ENCODE assay signal across 8 cellular contexts in the genomic region with DNA sequence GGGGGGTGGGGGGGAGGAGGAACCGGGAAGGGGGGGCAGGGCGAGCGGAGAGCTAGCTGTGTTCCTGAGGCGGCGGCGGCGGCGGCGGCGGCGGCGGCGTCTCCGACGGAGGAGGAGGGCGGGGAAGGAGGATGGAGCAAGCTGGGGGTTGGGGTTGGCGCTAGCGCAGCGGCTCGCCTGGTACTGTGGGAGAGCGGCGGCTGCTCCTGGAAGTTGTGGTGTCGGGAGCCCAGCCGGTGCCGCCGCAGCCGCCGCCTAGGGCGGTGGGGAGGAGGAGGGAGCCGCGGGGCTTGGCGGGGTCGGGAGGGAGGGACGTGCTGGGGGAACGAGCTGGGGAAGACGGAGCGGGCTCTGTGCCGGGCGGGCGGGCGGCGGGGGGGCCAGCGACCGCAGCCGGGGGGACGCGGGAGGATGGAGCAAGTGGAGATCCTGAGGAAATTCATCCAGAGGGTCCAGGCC. TPM values are rescaled to one million over a fixed set of nuclear protein-coding genes. Genes with fewer than 3 reads are reported as not detected.
A peak's percentile ranks its signal among the peaks of the same experiment; 100 is the strongest.
DNase-seq lines count a peak whose midpoint lies in the region; ATAC-seq, FAIRE-seq and TF ChIP-seq lines count a peak whose summit lies in the region.

A gene (plus strand): TSS at position 160 of the 459 bp plus-strand sequence. CDS start 252 bp downstream, at position 412.

- H3K36me3 ChIP-seq in SJSA1 (peaks cover 19% of the 10 kb centered on the region), endothelial cell of umbilical vein (ENCODE audit: control insufficient read depth in 2 of 2, extremely low read depth in 1 of 2, insufficient read depth in 2 of 2, low read length in 2 of 2) (no peaks in the 10 kb centered on the region), muscle layer of colon (ENCODE audit: insufficient read depth, low read length) (no peaks in the 10 kb centered on the region), aorta (ENCODE audit: control insufficient read depth in 1 of 2, insufficient read depth in 2 of 2, low read length in 1 of 2) (no peaks in the 10 kb centered on the region)

- H3K27me3 ChIP-seq in SJSA1 (replicated peaks) (no peaks in the 10 kb centered on the region), endothelial cell of umbilical vein (ENCODE audit: control insufficient read depth in 2 of 2, insufficient read depth in 2 of 2, low read length in 2 of 2) (no peaks in the 10 kb centered on the region), muscle layer of colon (ENCODE audit: control insufficient read depth in 1 of 2, insufficient read depth in 2 of 2, low read length in 2 of 2) (no peaks in the 10 kb centered on the region), aorta (ENCODE audit: control insufficient read depth in 1 of 2, insufficient read depth in 2 of 2, low read length in 1 of 2) (no peaks in the 10 kb centered on the region)

- H2AFZ ChIP-seq in endothelial cell of umbilical vein (ENCODE audit: low read depth, low read length): peak within 1 kb of the TSS; percentile 58

- TF ChIP-seq POLR2A in endothelial cell of umbilical vein (IDR thresholded peaks at IDR 0.05; ENCODE audit: low read depth, low read length): no peak

- H3K4me1 ChIP-seq in SJSA1 (replicated peaks) (peaks cover 12% of the 10 kb centered on the region), endothelial cell of umbilical vein (ENCODE audit: control insufficient read depth, extremely low read depth, insufficient read depth, low read length) (peaks cover 27% of the 10 kb centered on the region), muscle layer of colon (ENCODE audit: insufficient read depth, low read length) (peaks cover 27% of the 10 kb centered on the region), aorta (ENCODE audit: control insufficient read depth in 1 of 2, insufficient read depth in 2 of 2, low read length in 2 of 2) (peaks cover 0 to 2% of the 10 kb centered on the region in 2 donors)

- no TSS peak for BruUV-seq in endothelial cell of umbilical vein (replicated peaks; lab: Mats Ljungman, UMichigan)

- H3K9ac ChIP-seq in endothelial cell of umbilical vein (replicated peaks; ENCODE audit: extremely low read depth, insufficient read depth, low read length): peak within 1 kb of the TSS; percentile 100
- peak within 1 kb of the TSS; percentile 99 for H3K9ac ChIP-seq in muscle layer of colon (ENCODE audit: low read length)

- CTCF ChIA-PET in endothelial cell of umbilical vein (lab: Charles Lee): interaction anchor here (1.5 kb wide), 1 partner anchor 115 kb away, joined by 5 read pairs; no protein-coding TSS in a partner anchor

- intact Hi-C loops in endothelial cell of umbilical vein (cut with micrococcal nuclease): loop anchor here (1.0 to 5.0 kb wide), 7 partner anchors 60 to 415 kb away; a partner anchor contains a TSS
- intact Hi-C loops in aorta (cut with DNase I): no loop called here

- TF ChIP-seq CTCF in 22Rv1 (IDR thresholded peaks at IDR 0.05) (no peak), endothelial cell of umbilical vein (IDR thresholded peaks at IDR 0.05; ENCODE audit: extremely low read depth in 1 of 2, insufficient read depth in 1 of 2, low read depth in 1 of 2, low read length in 2 of 2) (no peak)

- peak within 1 kb of the TSS; percentile 88 for H3K27ac ChIP-seq in 22Rv1
- peak within 1 kb of the TSS; percentile 89 for H3K27ac ChIP-seq in SJSA1
- peak within 1 kb of the TSS; percentile 99 for H3K27ac ChIP-seq in endothelial cell of umbilical vein (ENCODE audit: insufficient read depth, low read depth, low read length)
- H3K27ac ChIP-seq in muscle layer of colon (ENCODE audit: low read depth, low read length): peak within 1 kb of the TSS; percentile 99
- peak within 1 kb of the TSS; percentile 47 to 81 for H3K27ac ChIP-seq in aorta (ENCODE audit: low read depth in 1 of 2, low read length in 2 of 2)

- no peaks in the 10 kb centered on the region for H3K9me1 ChIP-seq in endothelial cell of umbilical vein (replicated peaks; ENCODE audit: control insufficient read depth, extremely low read depth, insufficient read depth, low read length)

- peak; percentile 47 for ATAC-seq in GM18498 (IDR thresholded peaks at IDR 0.05; ENCODE audit: unreplicated experiment)
- ATAC-seq in HG03159 (IDR thresholded peaks at IDR 0.05; ENCODE audit: unreplicated experiment): peak; percentile 39
- ATAC-seq in aorta (ENCODE audit: low FRiP score): peak; percentile 82

- H4K20me1 ChIP-seq in endothelial cell of umbilical vein (replicated peaks; ENCODE audit: control insufficient read depth, extremely low read depth, insufficient read depth, low read length): peaks cover 9% of the 10 kb centered on the region

- POLR2A ChIA-PET in endothelial cell of umbilical vein (lab: Charles Lee): interaction anchor here (0.6 to 1.2 kb wide), 10 partner anchors 12 to 1232 kb away, joined by 3 to 8 read pairs (median 4); no protein-coding TSS in a partner anchor

- peak within 1 kb of the TSS; percentile 88 for H3K4me3 ChIP-seq in SJSA1
- peak within 1 kb of the TSS; percentile 70 to 95 (median 87) for H3K4me3 ChIP-seq in endothelial cell of umbilical vein (replicated peaks in 1 of 3; ENCODE audit: insufficient read depth in 1 of 3, low read depth in 1 of 3, low read length in 3 of 3)
- peak within 1 kb of the TSS; percentile 71 to 99 for H3K4me3 ChIP-seq in muscle layer of colon (ENCODE audit: low read depth in 1 of 2, low read length in 2 of 2)
- peak within 1 kb of the TSS; percentile 73 to 98 for H3K4me3 ChIP-seq in aorta (ENCODE audit: low read length in 2 of 2)

- WGBS in aorta, 2 donors: 0 to 1% methylated on average over 20 to 47 of the region's 47 CpGs

- DNase-seq in SJSA1 (ENCODE audit: low read depth in 1 of 2, low spot score in 2 of 2): no peak
- DNase-seq in endothelial cell of umbilical vein (ENCODE audit: low read depth, low spot score): no peak
- peak; percentile 89 to 94 for DNase-seq in aorta
- DNase-seq in cerebellar nuclear complex (lab: John Stamatoyannopoulos, UW): no peak

- no peaks in the 10 kb centered on the region for H3K9me3 ChIP-seq in SJSA1 (replicated peaks)
- H3K9me3 ChIP-seq in endothelial cell of umbilical vein (replicated peaks; ENCODE audit: control insufficient read depth, insufficient read depth, low read length): no peaks in the 10 kb centered on the region
- no peaks in the 10 kb centered on the region for H3K9me3 ChIP-seq in muscle layer of colon (ENCODE audit: low read length)
- no peaks in the 10 kb centered on the region for H3K9me3 ChIP-seq in aorta (ENCODE audit: control insufficient read depth, low read length)

- peaks cover 44% of the 10 kb centered on the region for H3K79me2 ChIP-seq in endothelial cell of umbilical vein (ENCODE audit: control insufficient read depth, insufficient read depth, low read length)

- FAIRE-seq in endothelial cell of umbilical vein (lab: Jason Lieb, UNC): no peak

- H3K4me2 ChIP-seq in endothelial cell of umbilical vein (ENCODE audit: insufficient read depth, low read length): peak within 1 kb of the TSS; percentile 64

- dilution Hi-C loops in endothelial cell of umbilical vein (cut with MboI; ENCODE audit: extremely low pct_ligation_motif_present, low sequenced_read_pairs): no loop called here

TF ChIP-seq in endothelial cell of umbilical vein, 7 proteins besides CTCF, POLR2A, EP300 and RAD21:
- TF ChIP-seq JUN (IDR thresholded peaks at IDR 0.05; ENCODE audit: borderline replicate concordance, insufficient read depth, insufficient read length, low read depth) (no peak), GATA2 (IDR thresholded peaks at IDR 0.05; ENCODE audit: insufficient read depth, insufficient read length, low read depth, low read length) (no peak), POLR2AphosphoS5 (IDR thresholded peaks at IDR 0.05; ENCODE audit: insufficient read depth, low read depth, low read length) (no peak), MYC (IDR thresholded peaks at IDR 0.05; ENCODE audit: low read depth, low read length) (no peak), FOS (IDR thresholded peaks at IDR 0.05; ENCODE audit: borderline replicate concordance, insufficient read depth, low read length) (no peak), EZH2 (IDR thresholded peaks at IDR 0.05; ENCODE audit: borderline replicate concordance, low read depth, low read length, severe bottlenecking) (no peak)
- TF ChIP-seq, protein P1, sequence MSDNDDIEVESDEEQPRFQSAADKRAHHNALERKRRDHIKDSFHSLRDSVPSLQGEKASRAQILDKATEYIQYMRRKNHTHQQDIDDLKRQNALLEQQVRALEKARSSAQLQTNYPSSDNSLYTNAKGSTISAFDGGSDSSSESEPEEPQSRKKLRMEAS (IDR thresholded peaks at IDR 0.05; ENCODE audit: insufficient read depth, insufficient read length): no peak

RNA-seq across cellular contexts. Expression of the gene that starts here (rescaled TPM):
- 24.7 and 34.8 TPM in 2 replicates for total RNA-seq in SJSA1 (2014; rRNA removed; shearing (Covaris generic))
- total RNA-seq in endothelial cell of umbilical vein: 132 and 137 TPM in 2 replicates
- polyA plus RNA-seq in endothelial cell of umbilical vein: 28.7 and 30.6 TPM in 2 replicates
- polyA plus RNA-seq in endothelial cell of umbilical vein (2011; cell fraction: cytosol; rRNA removed): 51.7 and 55.0 TPM in 2 replicates
- polyA plus RNA-seq in endothelial cell of umbilical vein (2011; cell fraction: nucleus; rRNA removed): 69.0 and 76.5 TPM in 2 replicates
- 58.6 and 83.5 TPM in 2 replicates for polyA plus RNA-seq in endothelial cell of umbilical vein (2012)
- 84.4 and 88.2 TPM in 2 replicates for polyA minus RNA-seq in endothelial cell of umbilical vein
- 17.4 TPM for polyA minus RNA-seq in endothelial cell of umbilical vein (2011; cell fraction: cytosol; rRNA and poly(A)+ RNA removed)
- 143 and 200 TPM in 2 replicates for polyA minus RNA-seq in endothelial cell of umbilical vein (2011; cell fraction: nucleus; rRNA and poly(A)+ RNA removed)
- total RNA-seq in aorta: 100 to 1,000 TPM in 1 of 2 donors, 10 to 100 TPM in 1; 96.5 to 128 TPM
- 10 to 100 TPM; 54.0 to 60.5 TPM for polyA plus RNA-seq in aorta

Comparison
In these comparisons a context has a peak if more than half of its experiments do, and no peak if none do; other contexts are left out.
1. DNase-seq: peak in aorta (2 of 2); none in SJSA1 (0 of 2), endothelial cell of umbilical vein (single experiment) and cerebellar nuclear complex (0 of 2).
2. Peak in every context shown above with its lines, with median percentiles within 50 percentile points of each other: H3K27ac ChIP-seq, ATAC-seq and H3K4me3 ChIP-seq.